Comparison of ENCODE assay signal across 23 cellular contexts in the genomic region with DNA sequence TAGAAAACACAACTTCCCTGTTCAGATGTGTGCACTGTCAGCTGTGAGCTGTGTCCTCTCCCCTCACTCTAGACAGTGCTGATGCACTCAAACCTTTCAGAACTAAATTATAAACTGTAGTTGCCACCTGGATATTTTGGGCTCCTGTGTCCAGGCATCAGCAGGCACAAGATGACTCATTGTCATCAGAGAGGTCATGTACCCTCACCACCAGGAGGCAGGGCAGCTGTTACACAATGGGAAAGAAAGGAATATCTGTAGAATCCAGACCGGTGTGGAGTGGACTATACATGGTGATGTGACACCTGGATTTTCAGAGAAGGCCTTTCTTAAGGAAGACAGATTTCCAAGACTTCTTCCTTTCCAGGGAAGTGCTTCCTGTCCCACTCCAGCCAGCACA.
DNase-seq lines count a peak whose midpoint lies in the region; ATAC-seq, FAIRE-seq and TF ChIP-seq lines count a peak whose summit lies in the region.
"Had no signal": no experiment of that assay in that cellular context is flagged by ENCODE, and none has a peak within 500 bp of the region (broad histone marks: within the 10 kb centered on the region; RNA-seq: fewer than 3 reads in every experiment).

No MANE protein-coding gene starts in this region.

- CTCF ChIA-PET in Panc1 (lab: Charles Lee) = no interaction called here

- no peak overlapping the region for H3K4me3 ChIP-seq in Panc1 (ENCODE audit: low read depth in 2 of 2, low read length in 2 of 2)
- H3K4me3 ChIP-seq: cardiac muscle cell, lower lobe of right lung, thoracic aorta had no signal

- FAIRE-seq in H54 (lab: Jason Lieb, UNC) = no peak

- POLR2A ChIA-PET in Panc1 (lab: Charles Lee) = no interaction called here

- in situ Hi-C loops in Panc1 (cut with HindIII; ENCODE audit: low pct_unique_long_range_greater_than_20kb, low sequenced_read_pairs) = no loop called here

- no peaks in the 10 kb centered on the region for H3K27me3 ChIP-seq in Panc1 (ENCODE audit: control insufficient read depth, insufficient read depth, low read length)
- H3K27me3 ChIP-seq: cardiac muscle cell had no signal

- no peak overlapping the region for H3K27ac ChIP-seq in Panc1 (ENCODE audit: low read length)
- H3K27ac ChIP-seq: cardiac muscle cell, lower lobe of right lung, thoracic aorta had no signal

- DNase-seq in A172 (ENCODE audit: low spot score) = peak; percentile 13
- peak; percentile 29 for DNase-seq in ELR (ENCODE audit: low read depth)
- no peak for DNase-seq in Panc1 (ENCODE audit: low read depth, low spot score)
- peak; percentile 73 for DNase-seq in islet precursor cell
- no peak for DNase-seq in H54 (ENCODE audit: insufficient read length, low spot score)
- no peak for DNase-seq in NCI-H345 treated with DMSO at 0.1 percent for 48 hours (lab: John Stamatoyannopoulos, UW; ENCODE audit: unreplicated experiment)
- DNase-seq: activated CD8-positive, alpha-beta memory T cell treated with anti-CD3 and anti-CD28 coated beads for 24 hours; activated naive CD4-positive, alpha-beta T cell treated with Interleukin-2 at 50 U/mL for 16 hours; activated T-cell treated with anti-CD3 and anti-CD28 coated beads, Interleukin-2, amount 50 U/mL, for 48 hours; amygdala; CD4-positive, CD25-positive, alpha-beta regulatory T cell; head of caudate nucleus; immature natural killer cell; lower lobe of right lung; NCI-H1694; NCI-H82; posterior cingulate gyrus; SHP77 treated with DMSO at 0.1 percent for 48 hours; stimulated activated CD4-positive, alpha-beta T cell treated with anti-CD3 and anti-CD28 coated beads, Interleukin-1b, Interleukin-23, amount 100 ng/mL, for 48 hours had no signal

- BruUV-seq in Panc1 (replicated peaks; lab: Mats Ljungman, UMichigan) = no TSS peak

- no peak for TF ChIP-seq POLR2A in H54 (IDR thresholded peaks at IDR 0.05; ENCODE audit: low read depth, low read length)

- no peaks in the 10 kb centered on the region for H3K36me3 ChIP-seq in Panc1 (ENCODE audit: control insufficient read depth, insufficient read depth, low read length)
- H3K36me3 ChIP-seq: cardiac muscle cell, lower lobe of right lung, thoracic aorta had no signal

- no peaks in the 10 kb centered on the region for H3K9me3 ChIP-seq in Panc1 (ENCODE audit: control insufficient read depth, insufficient read depth, low read depth, low read length)
- H3K9me3 ChIP-seq: lower lobe of right lung, thoracic aorta had no signal

- intact Hi-C loops in Panc1 (cut with micrococcal nuclease; ENCODE audit: unreplicated experiment) = no loop called here

- TF ChIP-seq CTCF in Panc1 (IDR thresholded peaks at IDR 0.05) = 0 out of 2 replicates have a peak, but pooled peaks have one; percentile 7

- no peak for ATAC-seq in Panc1
- ATAC-seq in HG02852 (IDR thresholded peaks at IDR 0.05; ENCODE audit: unreplicated experiment) = no peak
- no peak for ATAC-seq in HG03097 (IDR thresholded peaks at IDR 0.05; ENCODE audit: low FRiP score, unreplicated experiment)
- ATAC-seq: lower lobe of right lung had no signal

- H3K4me1 ChIP-seq in Panc1 (ENCODE audit: control insufficient read depth, insufficient read depth, low read length) = no peaks in the 10 kb centered on the region
- H3K4me1 ChIP-seq: lower lobe of right lung had no signal

Comparison
In these comparisons a context has a peak if more than half of its experiments do, and no peak if none do; other contexts are left out.
1. DNase-seq: peak in A172 (single experiment), ELR (single experiment) and islet precursor cell (single experiment); none in Panc1 (single experiment), H54 (single experiment) and NCI-H345 treated with DMSO at 0.1 percent for 48 hours (single experiment).